Comparison of ENCODE assay signal across 20 cellular contexts in the genomic region with DNA sequence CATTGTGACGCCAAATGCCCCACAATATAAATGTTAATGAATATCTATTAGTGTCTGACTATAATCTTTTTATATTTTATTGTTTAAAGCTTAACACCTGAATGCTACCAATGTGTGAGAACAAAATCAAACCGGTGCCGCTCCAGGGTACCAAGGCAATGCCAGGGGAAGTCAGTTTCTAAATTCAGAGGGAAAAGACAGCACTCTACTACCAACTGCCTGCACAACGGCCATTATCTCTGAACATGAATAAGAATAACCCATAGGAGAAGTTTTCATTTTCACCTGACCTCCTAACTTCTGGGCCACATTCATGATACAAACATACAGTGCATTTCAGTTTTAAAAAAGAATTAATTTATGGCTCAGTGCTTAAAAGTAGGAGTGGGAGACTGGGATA. TPM values are rescaled to one million over a fixed set of nuclear protein-coding genes. Genes with fewer than 3 reads are reported as not detected.
DNase-seq lines count a peak whose midpoint lies in the region; ATAC-seq, FAIRE-seq and TF ChIP-seq lines count a peak whose summit lies in the region.
"Had no signal": no experiment of that assay in that cellular context is flagged by ENCODE, and none has a peak within 500 bp of the region (broad histone marks: within the 10 kb centered on the region; RNA-seq: fewer than 3 reads in every experiment).

No MANE protein-coding gene starts in this region.

- no peaks in the 10 kb centered on the region for H3K27me3 ChIP-seq in H1 (replicated peaks in 1 of 4; ENCODE audit: control insufficient read depth in 3 of 4, extremely low read depth in 1 of 4, insufficient read depth in 3 of 4, low read length in 3 of 4)
- H3K27me3 ChIP-seq: BLaER1 treated with 17β-estradiol and CSF1 and Interleukin-3, amounts not matched to agents 10 nM and 100 nM had no signal

- H3K79me1 ChIP-seq in H1 (ENCODE audit: low read depth, low read length): peaks cover 3% of the 10 kb centered on the region; the same call in 1 of the 2 replicates

- no peak for TF ChIP-seq POLR2A in H1 (IDR thresholded peaks at IDR 0.05; ENCODE audit: control extremely low read depth in 1 of 2, low read depth in 2 of 2, low read length in 2 of 2)

- H4K91ac ChIP-seq in H1 (replicated peaks; ENCODE audit: insufficient read length, low read length): no peak overlapping the region

- no peak overlapping the region for H3K27ac ChIP-seq in OCI-LY7 (ENCODE audit: low read depth, low read length, poor library complexity, severe bottlenecking)
- no peak overlapping the region for H3K27ac ChIP-seq in H1 (ENCODE audit: low read depth, low read length)
- H3K27ac ChIP-seq: BLaER1 treated with 17β-estradiol and CSF1 and Interleukin-3, amounts not matched to agents 10 nM and 100 nM had no signal

- H3K9me3 ChIP-seq in OCI-LY7 (ENCODE audit: low read length) (peaks cover 15% of the 10 kb centered on the region), H1 (ENCODE audit: insufficient read depth in 2 of 2, low read depth in 1 of 2, low read length in 1 of 2) (peaks cover 4 to 7% of the 10 kb centered on the region in 2 experiments)

- H3K4ac ChIP-seq in H1 (replicated peaks; ENCODE audit: insufficient read length, low read depth, low read length): no peak overlapping the region

- BruUV-seq in OCI-LY7 (replicated peaks; lab: Mats Ljungman, UMichigan): no TSS peak

- H3K14ac ChIP-seq in H1 (ENCODE audit: insufficient read length): no peak overlapping the region

- intact Hi-C loops in Right ventricle myocardium superior (cut with DNase I) (no loop called here), cardiac septum (cut with DNase I) (no loop called here), OCI-LY7 (cut with micrococcal nuclease; ENCODE audit: unreplicated experiment) (no loop called here), sciatic nerve (cut with DNase I) (no loop called here)

- no peak overlapping the region for H3K56ac ChIP-seq in H1 (replicated peaks; ENCODE audit: insufficient read length, low read depth, low read length)

- H3K9me2 ChIP-seq in OCI-LY7 (ENCODE audit: insufficient read depth, low read length): no peaks in the 10 kb centered on the region

- H3K23me2 ChIP-seq in H1 (ENCODE audit: low read depth, low read length): no peaks in the 10 kb centered on the region

- H2AFZ ChIP-seq in OCI-LY7 (ENCODE audit: low read length) (no peak overlapping the region), H1 (ENCODE audit: low read length) (no peak overlapping the region)

- peaks cover 23% of the 10 kb centered on the region for H3K4me1 ChIP-seq in OCI-LY7 (ENCODE audit: insufficient read depth, low read length, poor library complexity, severe bottlenecking)
- peaks cover 0 to 4% (median 1%) of the 10 kb centered on the region in 4 experiments; a peak in 3 of 7 replicates for H3K4me1 ChIP-seq in H1 (replicated peaks in 1 of 4; ENCODE audit: control insufficient read depth in 3 of 4, insufficient read depth in 4 of 4, low read length in 3 of 4)

- H4K8ac ChIP-seq in H1 (ENCODE audit: extremely low read depth, insufficient read depth, low read length): no peak overlapping the region

- peak; percentile 58 for ATAC-seq in Right ventricle myocardium superior (ENCODE audit: poor library complexity)
- ATAC-seq in sciatic nerve: no peak
- no peak for ATAC-seq in GM18868 (IDR thresholded peaks at IDR 0.05; ENCODE audit: unreplicated experiment)
- ATAC-seq: GM12878, HCT116, HepG2 had no signal

- FAIRE-seq in D721Med (lab: Jason Lieb, UNC): peak; percentile 44
- no peak for FAIRE-seq in H1 (lab: Jason Lieb, UNC)
- FAIRE-seq: GM12878, GM19239, H54, HepG2, HTR-8/SVneo had no signal

- H2AK5ac ChIP-seq in H1 (ENCODE audit: low read depth, low read length): no peak overlapping the region

- no peak overlapping the region for H2BK12ac ChIP-seq in H1 (ENCODE audit: low read depth, low read length)

- no peak overlapping the region for H2BK15ac ChIP-seq in H1 (ENCODE audit: low read length)

- no peak for TF ChIP-seq RAD21 in H1 (IDR thresholded peaks at IDR 0.05 in 1 of 2, conservative IDR thresholded peaks at IDR 0.05 in 1 of 2; ENCODE audit: low read depth in 2 of 2, low read length in 2 of 2)

- H3K4me3 ChIP-seq in OCI-LY7 (ENCODE audit: low read depth, low read length, poor library complexity, severe bottlenecking) (no peak overlapping the region), H1 (ENCODE audit: extremely low read depth in 1 of 4, insufficient read depth in 2 of 4, low read depth in 3 of 4, low read length in 4 of 4) (no peak overlapping the region)
- H3K4me3 ChIP-seq: BLaER1 treated with 17β-estradiol and CSF1 and Interleukin-3, amounts not matched to agents 10 nM and 100 nM; GM12878 had no signal

- H3K36me3 ChIP-seq in OCI-LY7 (ENCODE audit: insufficient read depth, low read length): peaks cover 86% of the 10 kb centered on the region
- H3K36me3 ChIP-seq in H1 (ENCODE audit: control insufficient read depth in 2 of 4, insufficient read depth in 4 of 4, low read length in 3 of 4): peaks cover 0 to 6% (median 2%) of the 10 kb centered on the region in 4 experiments; a peak in 3 of 8 replicates

- H3K23ac ChIP-seq in H1 (ENCODE audit: insufficient read length): no peak overlapping the region

- H3K18ac ChIP-seq in H1 (ENCODE audit: extremely low read depth, low read length): no peak overlapping the region

- DNase-seq in Right ventricle myocardium superior (no peak), cardiac septum (ENCODE audit: low spot score) (no peak), D721Med (ENCODE audit: insufficient read length, low spot score) (no peak), OCI-LY7 (ENCODE audit: low spot score) (no peak), H1 (ENCODE audit: low read depth in 1 of 2, low spot score in 2 of 2) (no peak), sciatic nerve (ENCODE audit: low spot score) (no peak), GOT3 (lab: John Stamatoyannopoulos, UW) (no peak)
- DNase-seq: 8988T; AML-193; Calu3; CD4-positive, CD25-positive, alpha-beta regulatory T cell; DMS79 had no signal

- POLR2A ChIA-PET in OCI-LY7 (lab: Charles Lee) (interaction anchor here (0.9 to 3.6 kb wide), 5 partner anchors 8 to 72 kb away, joined by 3 to 17 read pairs (median 12); no protein-coding TSS in a partner anchor), H1 (lab: Charles Lee; ENCODE audit: partially characterized antibody) (interaction anchor here (1.8 kb wide), 1 partner anchor 12 kb away, joined by 4 read pairs; no protein-coding TSS in a partner anchor)

- CTCF ChIA-PET in OCI-LY7 (lab: Charles Lee; ENCODE audit: unreplicated experiment) (no interaction called here), H1 (lab: Charles Lee; ENCODE audit: partially characterized antibody) (interaction anchor here (1.1 to 1.4 kb wide), 2 partner anchors 14 to 72 kb away, joined by 3 to 4 read pairs; no protein-coding TSS in a partner anchor)

- no peak overlapping the region for H2BK120ac ChIP-seq in H1 (replicated peaks; ENCODE audit: low read depth, low read length)

- H3K79me2 ChIP-seq in OCI-LY7 (ENCODE audit: insufficient read depth, low read depth, low read length) (peaks cover 100% of the 10 kb centered on the region), H1 (ENCODE audit: control insufficient read depth in 1 of 2, insufficient read depth in 2 of 2, low read length in 2 of 2) (peaks cover 0 to 98% of the 10 kb centered on the region in 2 experiments; a peak in 3 of 4 replicates)

- no peak overlapping the region for H3K9ac ChIP-seq in H1 (replicated peaks in 1 of 4; ENCODE audit: extremely low read depth in 1 of 4, low read depth in 3 of 4, low read length in 3 of 4)
- H3K9ac ChIP-seq: BLaER1 treated with 17β-estradiol and CSF1 and Interleukin-3, amounts not matched to agents 10 nM and 100 nM had no signal

- H2BK5ac ChIP-seq in H1 (ENCODE audit: low read depth, low read length): no peak overlapping the region

- H3K4me2 ChIP-seq in OCI-LY7 (ENCODE audit: low read length): 0 out of 2 replicates have a peak overlapping the region, but pooled peaks have one; percentile 5
- H3K4me2 ChIP-seq in H1 (ENCODE audit: insufficient read depth in 1 of 2, low read depth in 2 of 2, low read length in 2 of 2): no peak overlapping the region
- H3K4me2 ChIP-seq: BLaER1 treated with 17β-estradiol and CSF1 and Interleukin-3, amounts not matched to agents 10 nM and 100 nM had no signal

- no peak for TF ChIP-seq EP300 in H1 (IDR thresholded peaks at IDR 0.05; ENCODE audit: borderline replicate concordance in 1 of 2, low read depth in 2 of 2, low read length in 2 of 2)

- no peak overlapping the region for H4K5ac ChIP-seq in H1 (ENCODE audit: insufficient read length, low read depth, low read length)

- TF ChIP-seq CTCF in D721Med (IDR thresholded peaks at IDR 0.05; ENCODE audit: insufficient read depth, missing control alignments): no peak
- TF ChIP-seq CTCF in OCI-LY7 (conservative IDR thresholded peaks at IDR 0.05; ENCODE audit: low read length): no peak
- no peak for TF ChIP-seq CTCF in H1 (IDR thresholded peaks at IDR 0.05; ENCODE audit: control extremely low read depth in 1 of 3, insufficient read depth in 1 of 3, low read depth in 1 of 3, low read length in 3 of 3)

- H4K20me1 ChIP-seq in OCI-LY7 (ENCODE audit: insufficient read depth, low read length): peaks cover 11% of the 10 kb centered on the region; the same call in 1 of the 2 replicates
- peaks cover 0 to 2% of the 10 kb centered on the region in 2 experiments for H4K20me1 ChIP-seq in H1 (replicated peaks in 1 of 2; ENCODE audit: control insufficient read depth in 1 of 2, insufficient read depth in 2 of 2, low read length in 2 of 2)

- WGBS in H1 (ENCODE audit: extremely low coverage in 1 of 2, insufficient coverage in 1 of 2, insufficient read length in 1 of 2, insufficient replicate concordance in 2 of 2, low coverage in 1 of 2, low lambda C conversion rate in 2 of 2, missing lambda C conversion rate in 1 of 2), 2 experiments: 83% methylated on average over 4 of the region's 4 CpGs; no CpG with 5 or more reads in 1 of the 2 experiments

- H2BK20ac ChIP-seq in H1 (ENCODE audit: low read length): no peak overlapping the region

TF ChIP-seq in H1, 55 proteins besides CTCF, POLR2A, EP300 and RAD21 (continues in another document):
- peak; percentile 20; the same call in 1 of the 2 replicates for TF ChIP-seq YY1 (IDR thresholded peaks at IDR 0.05; ENCODE audit: low read depth, low read length)

RNA-seq across cellular contexts. Expression of a gene that starts 21.7 kb away (rescaled TPM):
- total RNA-seq in Right ventricle myocardium superior (5.2 TPM), cardiac septum (10.5 TPM), OCI-LY7 (2022) (59.7 and 62.0 TPM in 2 replicates), sciatic nerve (37.8 TPM)
- 33.7 and 41.7 TPM in 2 replicates for total RNA-seq in OCI-LY7 (2014; rRNA removed; shearing (Covaris generic))
- total RNA-seq in H1 (2021; fragmentation: NEBNext Ultra II Directional; extraction: Animal tissue kit (Norgen Biotek cat#: 25700)): 27.6 and 28.8 TPM in 2 replicates
- 9.8 and 10.9 TPM in 2 replicates for polyA plus RNA-seq in H1 (2011; rRNA removed)
- 10.8 TPM for polyA plus RNA-seq in H1 (2011; cell fraction: cytosol; rRNA removed)
- polyA plus RNA-seq in H1 (2011; cell fraction: nucleus; rRNA removed): 15.8 TPM
- 11.7 to 20.3 TPM (median 14.8 TPM) in 4 replicates for polyA plus RNA-seq in H1 (2012, experiment 1 of 2)
- 2.5 TPM for polyA plus RNA-seq in H1 (2012, experiment 2 of 2)
- polyA plus RNA-seq in H1 (2013, experiment 1 of 2): 16.5 TPM
- 17.4 TPM for polyA plus RNA-seq in H1 (2013, experiment 2 of 2)
- polyA minus RNA-seq in H1 (2011; rRNA and poly(A)+ RNA removed): 17.5 and 19.8 TPM in 2 replicates
- 10.4 TPM for polyA minus RNA-seq in H1 (2011; cell fraction: cytosol; rRNA and poly(A)+ RNA removed)
- 33.2 TPM for polyA minus RNA-seq in H1 (2011; cell fraction: nucleus; rRNA and poly(A)+ RNA removed)
